3 cellular contexts compared by ENCODE assay signal in the genomic region with DNA sequence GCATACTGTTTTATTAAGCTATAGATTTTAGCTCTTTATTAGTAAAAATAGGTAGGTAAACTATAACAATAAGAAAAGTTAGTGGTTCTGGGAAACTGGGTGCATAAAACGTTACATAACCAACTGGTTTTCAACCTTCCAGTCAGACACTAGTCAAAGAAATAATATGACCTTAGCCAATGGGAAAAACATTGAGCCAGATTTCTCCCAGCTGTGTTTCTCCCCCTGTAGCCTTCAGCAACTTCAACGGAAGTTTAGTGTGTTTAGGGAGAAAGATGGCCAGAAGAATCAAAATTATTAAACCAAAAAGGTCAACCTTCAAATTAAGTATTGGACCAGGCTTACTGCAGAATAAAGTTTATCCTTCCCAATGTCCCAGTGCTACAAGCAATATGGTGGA.
"Had no signal": no experiment of that assay in that cellular context is flagged by ENCODE, and none has a peak within 500 bp of the region (broad histone marks: within the 10 kb centered on the region; RNA-seq: fewer than 3 reads in every experiment).

No MANE protein-coding gene starts in this region.

- ATAC-seq: GM12878 had no signal

- DNase-seq: GDM1, GF-D8 had no signal

- H3K4me3 ChIP-seq: GM12878 had no signal
